20 cellular contexts compared by ENCODE assay signal in genomic region chr12:69045430-69045829, GRCh38.
DNase-seq lines count a peak whose midpoint lies in the region; ATAC-seq, FAIRE-seq and TF ChIP-seq lines count a peak whose summit lies in the region.
"Had no signal": no experiment of that assay in that cellular context is flagged by ENCODE, and none has a peak within 500 bp of the region (broad histone marks: within the 10 kb centered on the region; RNA-seq: fewer than 3 reads in every experiment).

No MANE protein-coding gene starts in this region.

- CTCF ChIA-PET in K562 (lab: Yijun Ruan, JAX; ENCODE audit: low intra/inter-chr PET ratio) (no interaction called here), HepG2 (lab: Yijun Ruan, JAX; ENCODE audit: low intra/inter-chr PET ratio, low total read pairs) (no interaction called here)

- no peaks in the 10 kb centered on the region for H3K27me3 Mint-ChIP-seq in nephron (ENCODE audit: low read depth)
- H3K27me3 Mint-ChIP-seq in activated naive CD8-positive, alpha-beta T cell treated with anti-CD3 and anti-CD28 coated beads for 36 hours = peaks cover 37% of the 10 kb centered on the region
- H3K27me3 Mint-ChIP-seq: CD4-positive, CD25-positive, alpha-beta regulatory T cell had no signal

- TF ChIP-seq CTCF in K562 (IDR thresholded peaks at IDR 0.05 in 2 of 3, conservative IDR thresholded peaks at IDR 0.05 in 1 of 3; ENCODE audit: insufficient read depth in 2 of 3, low read depth in 1 of 3, low read length in 3 of 3) (no peak), HepG2 (CRISPR knock-in tag; IDR thresholded peaks at IDR 0.05) (no peak), nephron (IDR thresholded peaks at IDR 0.05; ENCODE audit: unreplicated experiment in 3 of 3) (no peak)

- no peak overlapping the region for H3K27ac ChIP-seq in K562 (ENCODE audit: extremely low read depth, low read depth, low read length)
- no peak overlapping the region for H3K27ac ChIP-seq in HepG2 (ENCODE audit: extremely low read length, insufficient read depth, low read length)
- H3K27ac ChIP-seq: BLaER1, C4-2B, GM23248 had no signal

- TF ChIP-seq POLR2A in K562 (conservative IDR thresholded peaks at IDR 0.05) (no peak), HepG2 (IDR thresholded peaks at IDR 0.05; ENCODE audit: insufficient read depth in 1 of 2, low read depth in 2 of 2, low read length in 2 of 2) (no peak)

- no peak overlapping the region for H2AFZ ChIP-seq in K562 (ENCODE audit: low read depth, low read length)
- H2AFZ ChIP-seq in HepG2 (ENCODE audit: low read length) = no peak overlapping the region
- H2AFZ ChIP-seq: GM23248 had no signal

- BruUV-seq in K562 (replicated peaks; lab: Mats Ljungman, UMichigan) = no TSS peak
- BruUV-seq in HepG2 (replicated peaks; lab: Mats Ljungman, UMichigan) = no TSS peak

- peaks cover 0 to 15% of the 10 kb centered on the region in 2 experiments; a peak in 2 of 5 replicates for H3K27me3 ChIP-seq in K562 (ENCODE audit: control insufficient read depth in 2 of 2, insufficient read depth in 2 of 2, low read length in 2 of 2)
- no peaks in the 10 kb centered on the region for H3K27me3 ChIP-seq in HepG2 (ENCODE audit: control insufficient read depth in 1 of 2, insufficient read depth in 2 of 2, low read length in 2 of 2)
- H3K27me3 ChIP-seq: BLaER1 had no signal

- in situ Hi-C loops in K562 (cut with MboI) = no loop called here
- in situ Hi-C loops in HepG2 (cut with HindIII; ENCODE audit: extremely low pct_ligation_motif_present, low pct_unique_long_range_greater_than_20kb) = no loop called here

- POLR2A ChIA-PET in K562 (lab: Yijun Ruan, JAX) = no interaction called here
- POLR2A ChIA-PET in HepG2 (lab: Yijun Ruan, JAX) = no interaction called here

- H3K9me1 ChIP-seq in K562 (ENCODE audit: control insufficient read depth, insufficient read depth, low read length) = no peaks in the 10 kb centered on the region

- H3K4me3 ChIP-seq in K562 = no peak overlapping the region
- H3K4me3 ChIP-seq in HepG2 (replicated peaks in 1 of 3; ENCODE audit: insufficient read depth in 1 of 3, low read depth in 2 of 3, low read length in 3 of 3) = no peak overlapping the region
- H3K4me3 ChIP-seq: BLaER1, GM12878, GM23248 had no signal

- intact Hi-C loops in K562 (cut with micrococcal nuclease) (no loop called here), HepG2 (cut with micrococcal nuclease; ENCODE audit: unreplicated experiment) (no loop called here)

- no peak overlapping the region for H3K4me2 ChIP-seq in K562 (ENCODE audit: insufficient read depth, low read length)
- H3K4me2 ChIP-seq in HepG2 (ENCODE audit: low read depth, low read length) = no peak overlapping the region
- H3K4me2 ChIP-seq: BLaER1 had no signal

- TF ChIP-seq EP300 in K562 (IDR thresholded peaks at IDR 0.05; ENCODE audit: low read length) = no peak
- no peak for TF ChIP-seq EP300 in HepG2 (IDR thresholded peaks at IDR 0.05; ENCODE audit: low read depth in 2 of 2, low read length in 2 of 2)
- no peak for TF ChIP-seq EP300 in HepG2 (CRISPR knock-in tag; IDR thresholded peaks at IDR 0.05; ENCODE audit: borderline replicate concordance)

- peaks cover 8% of the 10 kb centered on the region for H3K9me3 Mint-ChIP-seq in nephron
- no peaks in the 10 kb centered on the region for H3K9me3 Mint-ChIP-seq in activated naive CD8-positive, alpha-beta T cell treated with anti-CD3 and anti-CD28 coated beads for 36 hours
- H3K9me3 Mint-ChIP-seq: CD8-positive, alpha-beta T cell had no signal

- no peak overlapping the region for H3K4me3 Mint-ChIP-seq in nephron
- no peak overlapping the region for H3K4me3 Mint-ChIP-seq in activated naive CD8-positive, alpha-beta T cell treated with anti-CD3 and anti-CD28 coated beads for 36 hours
- H3K4me3 Mint-ChIP-seq: B cell; CD4-positive, CD25-positive, alpha-beta regulatory T cell; CD8-positive, alpha-beta T cell had no signal

- no peaks in the 10 kb centered on the region for H3K4me1 ChIP-seq in K562 (replicated peaks in 1 of 2; ENCODE audit: control insufficient read depth in 2 of 2, insufficient read depth in 2 of 2, low read length in 2 of 2)
- peaks cover 56% of the 10 kb centered on the region for H3K4me1 ChIP-seq in HepG2 (ENCODE audit: insufficient read depth, low read length)
- H3K4me1 ChIP-seq: BLaER1, Caco-2 had no signal

- TF ChIP-seq RAD21 in K562 (CRISPR knock-in tag; conservative IDR thresholded peaks at IDR 0.05 in 1 of 2, IDR thresholded peaks at IDR 0.05 in 1 of 2) = no peak
- TF ChIP-seq RAD21 in HepG2 (CRISPR knock-in tag; IDR thresholded peaks at IDR 0.05) = no peak

- no peaks in the 10 kb centered on the region for H3K79me2 ChIP-seq in K562 (ENCODE audit: control insufficient read depth, insufficient read depth, low read length)
- no peaks in the 10 kb centered on the region for H3K79me2 ChIP-seq in HepG2 (ENCODE audit: insufficient read depth, low read length)

- peaks cover 21% of the 10 kb centered on the region for H3K4me1 Mint-ChIP-seq in nephron
- peaks cover 3% of the 10 kb centered on the region for H3K4me1 Mint-ChIP-seq in activated naive CD8-positive, alpha-beta T cell treated with anti-CD3 and anti-CD28 coated beads for 36 hours
- H3K4me1 Mint-ChIP-seq: B cell; CD4-positive, CD25-positive, alpha-beta regulatory T cell had no signal

- DNase-seq in K562 (ENCODE audit: extremely low read depth in 1 of 4, low spot score in 3 of 4) (no peak), HepG2 (ENCODE audit: low spot score) (no peak), globus pallidus (ENCODE audit: low spot score) (no peak)
- no peak for DNase-seq in activated naive CD8-positive, alpha-beta T cell treated with anti-CD3 and anti-CD28 coated beads for 36 hours
- DNase-seq: Caco-2; CD4-positive, CD25-positive, alpha-beta regulatory T cell; CD8-positive, alpha-beta T cell; DMS153; DND-41; GM23248; HCEC 1CT had no signal

- H3K36me3 ChIP-seq in K562 (ENCODE audit: control insufficient read depth, insufficient read depth, low read length) (no peaks in the 10 kb centered on the region), HepG2 (replicated peaks in 1 of 2; ENCODE audit: control insufficient read depth in 1 of 2, insufficient read depth in 2 of 2, low read length in 2 of 2) (no peaks in the 10 kb centered on the region)
- H3K36me3 ChIP-seq: BLaER1 had no signal

- H3K9me3 ChIP-seq in K562 (replicated peaks; ENCODE audit: control insufficient read depth, insufficient read depth, low read depth, low read length) (no peaks in the 10 kb centered on the region), HepG2 (ENCODE audit: low read length) (no peaks in the 10 kb centered on the region)
- H3K9me3 ChIP-seq: BLaER1, Caco-2 had no signal

- H4K20me1 ChIP-seq in K562 (replicated peaks; ENCODE audit: control insufficient read depth, insufficient read depth, low read length) = no peaks in the 10 kb centered on the region
- H4K20me1 ChIP-seq in HepG2 (ENCODE audit: insufficient read depth, low read length) = no peaks in the 10 kb centered on the region
- H4K20me1 ChIP-seq: BLaER1 had no signal

- H3K27ac Mint-ChIP-seq in nephron = peak overlapping the region in 2 of 3 experiments; percentile 30 to 75
- no peak overlapping the region for H3K27ac Mint-ChIP-seq in activated naive CD8-positive, alpha-beta T cell treated with anti-CD3 and anti-CD28 coated beads for 36 hours
- H3K27ac Mint-ChIP-seq: B cell; CD4-positive, CD25-positive, alpha-beta regulatory T cell; CD8-positive, alpha-beta T cell had no signal

- 0% methylated on average over 6 of the region's 6 CpGs for WGBS in K562 (ENCODE audit: insufficient coverage, low coverage, missing lambda C conversion rate)
- WGBS in HepG2 (ENCODE audit: low lambda C conversion rate) = 81% methylated on average over 4 of the region's 6 CpGs

- H3K9ac ChIP-seq in K562 (ENCODE audit: insufficient read depth in 1 of 2, low read depth in 2 of 2, low read length in 2 of 2) (no peak overlapping the region), HepG2 (ENCODE audit: insufficient read depth, low read depth, low read length) (no peak overlapping the region)
- H3K9ac ChIP-seq: BLaER1, GM23248 had no signal

- no peaks in the 10 kb centered on the region for H3K36me3 Mint-ChIP-seq in nephron (ENCODE audit: low read depth)
- no peaks in the 10 kb centered on the region for H3K36me3 Mint-ChIP-seq in activated naive CD8-positive, alpha-beta T cell treated with anti-CD3 and anti-CD28 coated beads for 36 hours
- H3K36me3 Mint-ChIP-seq: CD4-positive, CD25-positive, alpha-beta regulatory T cell; CD8-positive, alpha-beta T cell had no signal

- ATAC-seq in K562 (no peak), HepG2 (no peak), HG03378 (IDR thresholded peaks at IDR 0.05; ENCODE audit: unreplicated experiment) (no peak)
- ATAC-seq: CD8-positive, alpha-beta T cell; GM12878 had no signal

- FAIRE-seq in K562 (lab: Jason Lieb, UNC) = no peak
- no peak for FAIRE-seq in HepG2 (lab: Jason Lieb, UNC)
- FAIRE-seq: G401.6, GM12878, GM19239, H1 had no signal

TF ChIP-seq in K562, 482 proteins besides CTCF, POLR2A, EP300 and RAD21 (continues in another document):
- TF ChIP-seq FOXP4 (CRISPR knock-in tag; IDR thresholded peaks at IDR 0.05; ENCODE audit: borderline replicate concordance) = no peak

TF ChIP-seq in HepG2, 621 proteins besides CTCF, POLR2A, EP300 and RAD21:
- TF ChIP-seq HMGA1 (CRISPR knock-in tag; conservative IDR thresholded peaks at IDR 0.05) = no peak
- TF ChIP-seq HCFC1 (IDR thresholded peaks at IDR 0.05; ENCODE audit: low read depth, low read length) = no peak
- TF ChIP-seq MAFK (conservative IDR thresholded peaks at IDR 0.05 in 1 of 2, IDR thresholded peaks at IDR 0.05 in 1 of 2; ENCODE audit: low read length in 2 of 2) = peak; percentile 77 to 86
- peak; percentile 80 for TF ChIP-seq MAFF (IDR thresholded peaks at IDR 0.05; ENCODE audit: low read depth, low read length)
- TF ChIP-seq ZMYM3 (CRISPR knock-in tag; IDR thresholded peaks at IDR 0.05) = 0 out of 2 replicates have a peak, but pooled peaks have one; percentile 18
- TF ChIP-seq ZNF292 (CRISPR knock-in tag; IDR thresholded peaks at IDR 0.05; ENCODE audit: borderline replicate concordance, low read depth) = 0 out of 2 replicates have a peak, but pooled peaks have one; percentile 37

Comparison
In these comparisons a context has a peak if more than half of its experiments do, and no peak if none do; other contexts are left out.
1. Of the 241 proteins assayed by ChIP-seq in both HepG2 and K562: peak only in HepG2: MAFK; only in K562: MAFG; in both: MAFF; in neither: 238.